8 cellular contexts compared by ENCODE assay signal in the genomic region with DNA sequence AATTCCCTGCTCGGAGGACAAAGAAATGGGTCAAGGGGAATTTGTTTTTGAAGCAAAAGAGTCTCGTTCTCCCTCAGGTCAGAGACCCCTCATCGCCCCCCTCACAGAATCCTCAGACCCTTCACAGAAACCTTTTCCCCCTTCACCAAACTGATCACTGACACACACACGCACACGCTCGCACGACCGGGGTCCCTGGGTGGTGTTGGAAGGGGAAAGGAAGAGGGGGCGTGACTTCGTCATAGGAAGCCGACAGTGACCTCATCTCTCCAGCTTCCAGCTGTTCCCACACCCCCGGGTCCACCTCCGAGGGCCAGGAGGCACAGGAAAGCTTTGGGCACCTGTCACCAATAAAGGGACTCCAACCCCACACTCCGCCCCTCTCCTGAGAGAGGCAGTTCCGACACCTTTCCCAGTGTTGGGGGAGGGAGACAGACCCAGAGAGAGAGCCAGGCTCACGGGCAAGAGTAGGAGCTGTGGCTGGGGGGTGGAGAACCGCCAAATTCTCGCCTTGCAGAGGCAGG. TPM values are rescaled to one million over a fixed set of nuclear protein-coding genes. Genes with fewer than 3 reads are reported as not detected.
DNase-seq lines count a peak whose midpoint lies in the region; ATAC-seq and TF ChIP-seq lines count a peak whose summit lies in the region.

No MANE protein-coding gene starts in this region.

- H3K4me1 ChIP-seq in iPS DF 6.9 (ENCODE audit: control insufficient read depth, insufficient read depth, low read length), result no peaks in the 10 kb centered on the region

- H3K4me3 Mint-ChIP-seq in natural killer cell treated with Interleukin-12 subunit alpha and Interleukin-12 subunit beta and Interleukin-15 and Interleukin-18, amount 100 ng/mL, for 72 hours, result peak overlapping the region; percentile 47
- H3K4me3 Mint-ChIP-seq in natural killer cell, result no peak overlapping the region
- peak overlapping the region; percentile 77 for H3K4me3 Mint-ChIP-seq in stimulated activated naive CD8-positive, alpha-beta T cell treated with anti-CD3 and anti-CD28 coated beads, Interleukin-15, amount 100 ng/mL, for 72 hours

- ATAC-seq in natural killer cell treated with Interleukin-12 subunit alpha and Interleukin-12 subunit beta and Interleukin-15 and Interleukin-18, amount 100 ng/mL, for 72 hours, result no peak
- ATAC-seq in natural killer cell (no peak), HG03135 (IDR thresholded peaks at IDR 0.05; ENCODE audit: unreplicated experiment) (no peak)
- no peak for ATAC-seq in stimulated activated naive CD8-positive, alpha-beta T cell treated with anti-CD3 and anti-CD28 coated beads, Interleukin-15, amount 100 ng/mL, for 72 hours

- no peak overlapping the region for H3K27ac Mint-ChIP-seq in natural killer cell treated with Interleukin-12 subunit alpha and Interleukin-12 subunit beta and Interleukin-15 and Interleukin-18, amount 100 ng/mL, for 72 hours
- H3K27ac Mint-ChIP-seq in natural killer cell, result no peak overlapping the region
- H3K27ac Mint-ChIP-seq in stimulated activated naive CD8-positive, alpha-beta T cell treated with anti-CD3 and anti-CD28 coated beads, Interleukin-15, amount 100 ng/mL, for 72 hours, result peak overlapping the region in 1 of 2 donors; percentile 7

- TF ChIP-seq POLR2A in erythroblast (IDR thresholded peaks at IDR 0.05; ENCODE audit: low read length), result no peak

- intact Hi-C loops in natural killer cell (cut with micrococcal nuclease), result loop anchor here (1.0 kb wide), 1 partner anchor 126 kb away; no protein-coding TSS in a partner anchor

- WGBS in iPS DF 6.9 (ENCODE audit: insufficient coverage, insufficient read length), result no CpG with 5 or more reads among the region's 18 CpGs

- H3K36me3 Mint-ChIP-seq in natural killer cell treated with Interleukin-12 subunit alpha and Interleukin-12 subunit beta and Interleukin-15 and Interleukin-18, amount 100 ng/mL, for 72 hours, result no peaks in the 10 kb centered on the region
- no peaks in the 10 kb centered on the region for H3K36me3 Mint-ChIP-seq in natural killer cell

- H3K27me3 ChIP-seq in iPS DF 6.9 (ENCODE audit: control insufficient read depth, insufficient read depth, low read length), result peaks cover 3% of the 10 kb centered on the region; the same call in 1 of the 2 replicates

- no peak for DNase-seq in natural killer cell treated with Interleukin-12 subunit alpha and Interleukin-12 subunit beta and Interleukin-15 and Interleukin-18, amount 100 ng/mL, for 72 hours (ENCODE audit: low spot score)
- no peak for DNase-seq in natural killer cell
- DNase-seq in iPS DF 6.9 (ENCODE audit: low read depth, low spot score), result no peak
- no peak for DNase-seq in stimulated activated naive CD8-positive, alpha-beta T cell treated with anti-CD3 and anti-CD28 coated beads, Interleukin-15, amount 100 ng/mL, for 72 hours
- DNase-seq in T-helper 9 cell, result no peak
- DNase-seq in erythroblast (lab: John Stamatoyannopoulos, UW), result no peak

- no peaks in the 10 kb centered on the region for H3K9me3 Mint-ChIP-seq in natural killer cell treated with Interleukin-12 subunit alpha and Interleukin-12 subunit beta and Interleukin-15 and Interleukin-18, amount 100 ng/mL, for 72 hours
- H3K9me3 Mint-ChIP-seq in natural killer cell, result no peaks in the 10 kb centered on the region
- H3K9me3 Mint-ChIP-seq in stimulated activated naive CD8-positive, alpha-beta T cell treated with anti-CD3 and anti-CD28 coated beads, Interleukin-15, amount 100 ng/mL, for 72 hours, result no peaks in the 10 kb centered on the region

- H3K4me3 ChIP-seq in WI38 (ENCODE audit: low read depth, low read length), result peak overlapping the region; percentile 65
- H3K4me3 ChIP-seq in iPS DF 6.9 (ENCODE audit: low read length), result peak overlapping the region; percentile 45; the same call in 1 of the 2 replicates

- TF ChIP-seq CTCF in natural killer cell (IDR thresholded peaks at IDR 0.05) (no peak), WI38 (IDR thresholded peaks at IDR 0.05; ENCODE audit: low read depth, low read length) (no peak)

- H3K27me3 Mint-ChIP-seq in natural killer cell treated with Interleukin-12 subunit alpha and Interleukin-12 subunit beta and Interleukin-15 and Interleukin-18, amount 100 ng/mL, for 72 hours, result peaks cover 6 to 8% of the 10 kb centered on the region in 2 donors
- peaks cover 0 to 13% of the 10 kb centered on the region in 2 donors for H3K27me3 Mint-ChIP-seq in natural killer cell (ENCODE audit: low read depth in 2 of 2)
- H3K27me3 Mint-ChIP-seq in stimulated activated naive CD8-positive, alpha-beta T cell treated with anti-CD3 and anti-CD28 coated beads, Interleukin-15, amount 100 ng/mL, for 72 hours, result peaks cover 8% of the 10 kb centered on the region

- H3K9me3 ChIP-seq in iPS DF 6.9 (ENCODE audit: control insufficient read depth, insufficient read depth, low read length), result no peaks in the 10 kb centered on the region

- peaks cover 6 to 7% of the 10 kb centered on the region in 2 donors for H3K4me1 Mint-ChIP-seq in natural killer cell treated with Interleukin-12 subunit alpha and Interleukin-12 subunit beta and Interleukin-15 and Interleukin-18, amount 100 ng/mL, for 72 hours (ENCODE audit: low read depth in 2 of 2)
- H3K4me1 Mint-ChIP-seq in natural killer cell, result peaks cover 0 to 9% of the 10 kb centered on the region in 2 donors
- H3K4me1 Mint-ChIP-seq in stimulated activated naive CD8-positive, alpha-beta T cell treated with anti-CD3 and anti-CD28 coated beads, Interleukin-15, amount 100 ng/mL, for 72 hours, result peaks cover 10% of the 10 kb centered on the region

- no peaks in the 10 kb centered on the region for H3K36me3 ChIP-seq in iPS DF 6.9 (ENCODE audit: control insufficient read depth, insufficient read depth, low read length)

- H3K27ac ChIP-seq in iPS DF 6.9 (ENCODE audit: low read length), result no peak overlapping the region

RNA-seq across cellular contexts. Expression of a gene that starts 1.2 kb away (rescaled TPM):
- under 1 TPM in 1 of 2 donors, not detected in 1; 0.95 TPM for total RNA-seq in natural killer cell treated with Interleukin-12 subunit alpha and Interleukin-12 subunit beta and Interleukin-15 and Interleukin-18, amount 100 ng/mL, for 72 hours
- total RNA-seq in natural killer cell, result 1 to 10 TPM in 1 of 3 donors, under 1 TPM in 1, not detected in 1; 0.35 to 1.4 TPM

RNA-seq across cellular contexts. Expression of a gene that starts 41.6 kb away (rescaled TPM):
- total RNA-seq in natural killer cell treated with Interleukin-12 subunit alpha and Interleukin-12 subunit beta and Interleukin-15 and Interleukin-18, amount 100 ng/mL, for 72 hours, result 1 to 10 TPM; 3.3 to 8.3 TPM
- total RNA-seq in natural killer cell, result 10 to 100 TPM in 1 of 3 donors, 1 to 10 TPM in 2; 6.7 to 11.2 (median 8.6) TPM

RNA-seq across cellular contexts. Expression of a gene that starts 41.7 kb away (rescaled TPM):
- 100 to 1,000 TPM; 651 to 710 TPM for total RNA-seq in natural killer cell treated with Interleukin-12 subunit alpha and Interleukin-12 subunit beta and Interleukin-15 and Interleukin-18, amount 100 ng/mL, for 72 hours
- total RNA-seq in natural killer cell, result 100 to 1,000 TPM; 439 to 637 (median 607) TPM

RNA-seq across cellular contexts. Expression of a gene that starts 56.3 kb away (rescaled TPM):
- total RNA-seq in natural killer cell treated with Interleukin-12 subunit alpha and Interleukin-12 subunit beta and Interleukin-15 and Interleukin-18, amount 100 ng/mL, for 72 hours, result 10 to 100 TPM; 35.1 to 61.6 TPM
- total RNA-seq in natural killer cell, result 10 to 100 TPM; 46.5 to 66.6 (median 61.5) TPM
